ENCODE assay signal across 7 cellular contexts in genomic region chr5:19285286-19285685, GRCh38.
"Had no signal": no experiment of that assay in that cellular context is flagged by ENCODE, and none has a peak within 500 bp of the region (broad histone marks: within the 10 kb centered on the region; RNA-seq: fewer than 3 reads in every experiment).

No MANE protein-coding gene starts in this region.

- H3K4me3 Mint-ChIP-seq: GM23338, H9, HFFc6, IgD-negative memory B cell had no signal

- H3K27ac Mint-ChIP-seq: GM23338, H9, HFFc6, IgD-negative memory B cell had no signal

- H3K4me3 ChIP-seq: GM23338 had no signal

- H2AFZ ChIP-seq: GM23338 had no signal

- H3K27me3 Mint-ChIP-seq: IgD-negative memory B cell had no signal

- H3K4me2 ChIP-seq: GM23338 had no signal

- H3K4me1 Mint-ChIP-seq: GM23338, IgD-negative memory B cell had no signal

- DNase-seq: H9, HCEC 1CT, HFFc6, KBM-7 had no signal

- H3K27ac ChIP-seq: HL-60 had no signal

- H3K36me3 Mint-ChIP-seq: IgD-negative memory B cell had no signal
